Comparison of ENCODE assay signal across 19 cellular contexts in genomic region chr1:64624859-64625258, GRCh38.
"Had no signal": no experiment of that assay in that cellular context is flagged by ENCODE, and none has a peak within 500 bp of the region (broad histone marks: within the 10 kb centered on the region; RNA-seq: fewer than 3 reads in every experiment).

No MANE protein-coding gene starts in this region.

- H3K27me3 ChIP-seq: right lobe of liver, spleen, tibial nerve had no signal

- H3K9me3 Mint-ChIP-seq: activated CD4-positive, alpha-beta memory T cell treated with anti-CD3 and anti-CD28 coated beads for 36 hours; activated naive CD8-positive, alpha-beta T cell treated with anti-CD3 and anti-CD28 coated beads, Interleukin-2, amount 10 ng/mL, durations not matched to agents 7 days and 5 days; activated T-cell treated with anti-CD3 and anti-CD28 coated beads, Interleukin-2, amount 50 U/mL, for 4 hours; central memory CD8-positive, alpha-beta T cell; effector memory CD8-positive, alpha-beta T cell; immature natural killer cell; natural killer cell; stimulated activated memory B cell treated with anti-CD40 and anti-IgM and Interleukin-4, amounts not matched to agents 10 μg/mL and 1 μg/mL and 100 μg/mL, for 72 hours; T-cell had no signal

- H3K27ac ChIP-seq: right lobe of liver, tibial nerve had no signal

- H3K36me3 Mint-ChIP-seq: activated CD4-positive, alpha-beta memory T cell treated with anti-CD3 and anti-CD28 coated beads for 36 hours; activated naive CD8-positive, alpha-beta T cell treated with anti-CD3 and anti-CD28 coated beads, Interleukin-2, amount 10 ng/mL, durations not matched to agents 7 days and 5 days; immature natural killer cell; natural killer cell; stimulated activated memory B cell treated with anti-CD40 and anti-IgM and Interleukin-4, amounts not matched to agents 10 μg/mL and 1 μg/mL and 100 μg/mL, for 72 hours; T-cell had no signal

- H3K36me3 ChIP-seq: right lobe of liver, spleen, tibial nerve had no signal

- H3K9me3 ChIP-seq: mucosa of descending colon, right lobe of liver, spleen, tibial nerve had no signal

- H3K27ac Mint-ChIP-seq: activated CD4-positive, alpha-beta memory T cell treated with anti-CD3 and anti-CD28 coated beads for 36 hours; activated naive CD8-positive, alpha-beta T cell treated with anti-CD3 and anti-CD28 coated beads, Interleukin-2, amount 10 ng/mL, durations not matched to agents 7 days and 5 days; effector memory CD8-positive, alpha-beta T cell; immature natural killer cell; natural killer cell; stimulated activated memory B cell treated with anti-CD40 and anti-IgM and Interleukin-4, amounts not matched to agents 10 μg/mL and 1 μg/mL and 100 μg/mL, for 72 hours had no signal

- DNase-seq: activated gamma-delta T cell treated with Interleukin-2 at 50 U/mL for 16 hours; activated naive CD8-positive, alpha-beta T cell treated with anti-CD3 and anti-CD28 coated beads, Interleukin-2, amount 10 ng/mL, durations not matched to agents 7 days and 5 days; activated T-cell treated with anti-CD3 and anti-CD28 coated beads, Interleukin-2, amount 50 U/mL, for 4 hours; cortex of kidney; effector memory CD8-positive, alpha-beta T cell; erythroblast; glutamatergic neuron; mucosa of descending colon; natural killer cell; nucleus accumbens; right lobe of liver; spleen; T-cell; T1000 had no signal

- H3K27me3 Mint-ChIP-seq: activated naive CD8-positive, alpha-beta T cell treated with anti-CD3 and anti-CD28 coated beads, Interleukin-2, amount 10 ng/mL, durations not matched to agents 7 days and 5 days; T-cell had no signal

- H3K4me1 Mint-ChIP-seq: central memory CD8-positive, alpha-beta T cell; stimulated activated memory B cell treated with anti-CD40 and anti-IgM and Interleukin-4, amounts not matched to agents 10 μg/mL and 1 μg/mL and 100 μg/mL, for 72 hours had no signal

- H3K4me1 ChIP-seq: right lobe of liver had no signal

- H3K4me3 Mint-ChIP-seq: activated CD4-positive, alpha-beta memory T cell treated with anti-CD3 and anti-CD28 coated beads for 36 hours; activated naive CD8-positive, alpha-beta T cell treated with anti-CD3 and anti-CD28 coated beads, Interleukin-2, amount 10 ng/mL, durations not matched to agents 7 days and 5 days; activated T-cell treated with anti-CD3 and anti-CD28 coated beads, Interleukin-2, amount 50 U/mL, for 4 hours; central memory CD8-positive, alpha-beta T cell; effector memory CD8-positive, alpha-beta T cell; natural killer cell; stimulated activated memory B cell treated with anti-CD40 and anti-IgM and Interleukin-4, amounts not matched to agents 10 μg/mL and 1 μg/mL and 100 μg/mL, for 72 hours; T-cell had no signal

- H3K4me3 ChIP-seq: mucosa of descending colon, right lobe of liver, spleen, tibial nerve had no signal
